ENCODE assay signal across 8 cellular contexts in the genomic region with DNA sequence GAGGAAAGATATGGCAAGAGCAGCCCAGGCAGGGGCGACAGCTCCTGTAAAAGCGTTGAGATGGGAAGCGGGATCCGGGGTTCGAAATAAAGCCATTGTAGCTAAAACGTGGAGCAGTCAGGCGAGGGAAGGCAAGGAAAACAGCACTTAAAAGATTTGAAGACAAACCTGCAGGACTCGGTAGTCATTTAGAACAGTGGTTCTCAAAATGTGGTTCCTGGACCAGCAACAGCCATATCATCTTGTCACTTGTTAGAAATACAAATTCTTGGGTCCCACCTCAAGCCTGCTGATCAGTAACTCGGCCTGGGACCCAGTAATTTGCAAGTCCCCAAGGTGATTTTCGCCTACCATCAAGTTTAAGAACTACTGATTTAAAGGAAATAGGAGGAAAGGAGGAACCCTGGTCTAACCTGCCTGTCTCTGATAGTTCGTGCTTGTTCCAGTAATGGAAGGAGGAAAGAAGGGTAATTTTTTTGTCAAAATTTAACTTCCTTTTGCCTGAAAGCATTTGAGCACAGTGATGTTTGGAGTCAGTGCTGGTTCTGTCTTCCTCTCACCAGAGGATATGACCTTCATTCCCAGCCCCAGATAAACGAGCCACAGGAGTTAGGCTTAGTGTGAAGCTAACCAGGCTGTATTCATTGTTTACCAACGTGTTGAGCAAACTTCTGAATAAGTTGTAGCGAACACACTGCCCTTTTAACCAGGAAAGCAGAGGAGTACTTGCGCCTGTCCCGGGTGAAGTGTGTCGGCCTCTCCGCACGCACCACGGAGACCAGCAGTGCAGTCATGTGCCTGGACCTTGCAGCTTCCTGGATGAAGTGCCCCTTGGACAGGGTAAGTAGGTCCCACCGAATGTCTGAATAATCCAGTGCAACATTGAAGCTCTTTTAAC. TPM values are rescaled to one million over a fixed set of nuclear protein-coding genes. Genes with fewer than 3 reads are reported as not detected.
DNase-seq lines count a peak whose midpoint lies in the region; ATAC-seq, FAIRE-seq and TF ChIP-seq lines count a peak whose summit lies in the region.

No MANE protein-coding gene starts in this region.

- peaks cover 36% of the 10 kb centered on the region for H3K36me3 ChIP-seq in A673 (ENCODE audit: insufficient read depth, low read length, poor library complexity, severe bottlenecking)
- peaks cover 0 to 10% of the 10 kb centered on the region in 2 experiments; a peak in 1 of 4 replicates for H3K36me3 ChIP-seq in GM12878 (ENCODE audit: control insufficient read depth in 2 of 2, insufficient read depth in 2 of 2, low read length in 1 of 2)
- no peaks in the 10 kb centered on the region for H3K36me3 ChIP-seq in liver (ENCODE audit: control insufficient read depth in 4 of 4, insufficient read depth in 3 of 4, low read depth in 1 of 4, low read length in 3 of 4)

- no peak overlapping the region; the same call in 1 of the 2 replicates for H3K27ac Mint-ChIP-seq in HFFc6
- H3K27ac Mint-ChIP-seq in activated naive CD8-positive, alpha-beta T cell treated with anti-CD3 and anti-CD28 coated beads for 36 hours, result no peak overlapping the region

- no peaks in the 10 kb centered on the region for H3K9me3 Mint-ChIP-seq in HFFc6
- H3K9me3 Mint-ChIP-seq in activated naive CD8-positive, alpha-beta T cell treated with anti-CD3 and anti-CD28 coated beads for 36 hours, result no peaks in the 10 kb centered on the region

- TF ChIP-seq POLR2A in GM12878 (IDR thresholded peaks at IDR 0.05; ENCODE audit: low read depth, low read length), result no peak

- TF ChIP-seq CTCF in A673 (conservative IDR thresholded peaks at IDR 0.05; ENCODE audit: low read depth, low read length) (no peak), HFFc6 (IDR thresholded peaks at IDR 0.05) (peak; percentile 39), GM12878 (IDR thresholded peaks at IDR 0.05 in 2 of 3, conservative IDR thresholded peaks at IDR 0.05 in 1 of 3; ENCODE audit: control insufficient read depth in 2 of 3, extremely low read depth in 1 of 3, insufficient read depth in 1 of 3, low read depth in 3 of 3, low read length in 3 of 3) (no peak), liver (IDR thresholded peaks at IDR 0.05; ENCODE audit: low read depth, low read length, missing input control) (no peak)

- FAIRE-seq in GM12878 (lab: Jason Lieb, UNC), result no peak

- H3K27ac ChIP-seq in A673 (ENCODE audit: low read depth, low read length, poor library complexity, severe bottlenecking) (peak overlapping the region; percentile 94), GM12878 (ENCODE audit: control insufficient read depth, insufficient read depth) (peak overlapping the region; percentile 90), liver (ENCODE audit: low read depth in 1 of 2, low read length in 2 of 2) (no peak overlapping the region)

- TF ChIP-seq RAD21 in GM12878 (IDR thresholded peaks at IDR 0.05; ENCODE audit: insufficient read depth, low read depth, low read length) (no peak), liver (IDR thresholded peaks at IDR 0.05) (no peak)

- no peaks in the 10 kb centered on the region for H4K20me1 ChIP-seq in GM12878 (ENCODE audit: control insufficient read depth, insufficient read depth)

- ATAC-seq in GM12878 (no peak), GM18498 (IDR thresholded peaks at IDR 0.05; ENCODE audit: unreplicated experiment) (no peak)

- H3K4me1 ChIP-seq in A673 (ENCODE audit: insufficient read depth, low read length, poor library complexity, severe bottlenecking) (peaks cover 16% of the 10 kb centered on the region), GM12878 (ENCODE audit: control insufficient read depth, insufficient read depth, low read length) (no peaks in the 10 kb centered on the region; the same call in 1 of the 2 replicates), liver (ENCODE audit: control insufficient read depth in 4 of 4, insufficient read depth in 4 of 4, low read length in 3 of 4) (peaks cover 4 to 29% (median 23%) of the 10 kb centered on the region in 4 donors)

- H3K4me3 Mint-ChIP-seq in HFFc6, result no peak overlapping the region
- H3K4me3 Mint-ChIP-seq in activated naive CD8-positive, alpha-beta T cell treated with anti-CD3 and anti-CD28 coated beads for 36 hours, result no peak overlapping the region

- H3K9me3 ChIP-seq in A673 (ENCODE audit: low read depth, low read length, poor library complexity, severe bottlenecking) (no peaks in the 10 kb centered on the region), GM12878 (replicated peaks; ENCODE audit: control insufficient read depth, insufficient read depth, low read length) (no peaks in the 10 kb centered on the region), liver (ENCODE audit: control insufficient read depth in 4 of 4, low read length in 3 of 4) (no peaks in the 10 kb centered on the region)

- peaks cover 25% of the 10 kb centered on the region for H3K4me1 Mint-ChIP-seq in HFFc6 (ENCODE audit: low read depth)
- peaks cover 38% of the 10 kb centered on the region for H3K4me1 Mint-ChIP-seq in activated naive CD8-positive, alpha-beta T cell treated with anti-CD3 and anti-CD28 coated beads for 36 hours

- H3K27me3 Mint-ChIP-seq in HFFc6 (ENCODE audit: insufficient read depth), result no peaks in the 10 kb centered on the region
- H3K27me3 Mint-ChIP-seq in activated naive CD8-positive, alpha-beta T cell treated with anti-CD3 and anti-CD28 coated beads for 36 hours, result no peaks in the 10 kb centered on the region

- H3K9ac ChIP-seq in GM12878 (ENCODE audit: control insufficient read depth, insufficient read depth, low read length) (peak overlapping the region; percentile 80), liver (ENCODE audit: low read depth in 1 of 2, low read length in 2 of 2) (no peak overlapping the region)

- peaks cover 9% of the 10 kb centered on the region; the same call in 1 of the 2 replicates for H3K36me3 Mint-ChIP-seq in HFFc6 (ENCODE audit: low read depth)
- peaks cover 28% of the 10 kb centered on the region for H3K36me3 Mint-ChIP-seq in activated naive CD8-positive, alpha-beta T cell treated with anti-CD3 and anti-CD28 coated beads for 36 hours

- SMC1A ChIA-PET in GM12878 (lab: Charles Lee; ENCODE audit: uncharacterized antibody, unreplicated experiment), result interaction anchor here (0.7 to 4.2 kb wide), 19 partner anchors 9 to 163 kb away, joined by 3 to 49 read pairs (median 4); no protein-coding TSS in a partner anchor

- BruUV-seq in A673 (replicated peaks; lab: Mats Ljungman, UMichigan) (TSS peak; percentile 29), GM12878 (replicated peaks; lab: Mats Ljungman, UMichigan) (no TSS peak)

- H3K4me3 ChIP-seq in A673 (ENCODE audit: low read depth, low read length, poor library complexity, severe bottlenecking) (peak overlapping the region; percentile 84), GM12878 (peak overlapping the region; percentile 74), liver (ENCODE audit: low read depth in 1 of 3, low read length in 3 of 3) (peak overlapping the region; percentile 12 to 88 (median 70))

- intact Hi-C loops in A673 (cut with micrococcal nuclease; ENCODE audit: unreplicated experiment), result no loop called here
- intact Hi-C loops in GM12878 (cut with micrococcal nuclease; ENCODE audit: unreplicated experiment), result no loop called here

- no peak for TF ChIP-seq EP300 in GM12878 (IDR thresholded peaks at IDR 0.05; ENCODE audit: borderline replicate concordance in 1 of 2, control insufficient read depth in 1 of 2, low read depth in 2 of 2, low read length in 2 of 2)

- POLR2A ChIA-PET in A673 (lab: Charles Lee; ENCODE audit: low non-redundant PET), result no interaction called here
- POLR2A ChIA-PET in GM12878 (lab: Charles Lee), result interaction anchor here (0.7 to 2.6 kb wide), 5 partner anchors 99 to 139 kb away, joined by 3 to 7 read pairs (median 4); no protein-coding TSS in a partner anchor

- H2AFZ ChIP-seq in GM12878 (ENCODE audit: control insufficient read depth, low read depth, low read length), result peak overlapping the region; percentile 47

- WGBS in GM12878 (ENCODE audit: insufficient coverage, insufficient replicate concordance, low lambda C conversion rate, missing lambda C conversion rate), result 1% methylated on average over 21 of the region's 21 CpGs
- 13% methylated on average over 21 of the region's 21 CpGs for WGBS in liver

- H3K27me3 ChIP-seq in A673 (replicated peaks; ENCODE audit: insufficient read depth, low read depth, low read length, poor library complexity) (no peaks in the 10 kb centered on the region), GM12878 (replicated peaks in 1 of 2; ENCODE audit: control insufficient read depth in 2 of 2, insufficient read depth in 2 of 2, low read length in 1 of 2) (no peaks in the 10 kb centered on the region), liver (ENCODE audit: control insufficient read depth in 4 of 4, insufficient read depth in 4 of 4, low read length in 3 of 4) (no peaks in the 10 kb centered on the region)

- CTCF ChIA-PET in A673 (lab: Charles Lee), result interaction anchor here (1.0 kb wide), 1 partner anchor 110 kb away, joined by 5 read pairs; no protein-coding TSS in a partner anchor
- CTCF ChIA-PET in GM12878 (lab: Yijun Ruan, JAX), result interaction anchor here (0.9 to 4.9 kb wide), 15 partner anchors 8 to 163 kb away, joined by 3 to 44 read pairs (median 7); no protein-coding TSS in a partner anchor

- in situ Hi-C loops in GM12878 (cut with MboI), result loop anchor here (10.0 kb wide), 1 partner anchor 134 kb away; no protein-coding TSS in a partner anchor

- peaks cover 71% of the 10 kb centered on the region for H3K79me2 ChIP-seq in GM12878 (ENCODE audit: control insufficient read depth, insufficient read depth, low read length)

- peak overlapping the region; percentile 85 for H3K4me2 ChIP-seq in GM12878 (ENCODE audit: control insufficient read depth, insufficient read depth)

- DNase-seq in A673 (ENCODE audit: low spot score) (no peak), HFFc6 (no peak), GM12878 (ENCODE audit: low read depth, low spot score) (no peak), OCI-M1 (lab: John Stamatoyannopoulos, UW) (no peak)
- DNase-seq in activated effector memory CD4-positive, alpha-beta T cell treated with Interleukin-2 at 50 U/mL for 16 hours, result no peak
- DNase-seq in activated naive CD8-positive, alpha-beta T cell treated with anti-CD3 and anti-CD28 coated beads for 36 hours, result no peak

- RAD21 ChIA-PET in GM12878 (lab: Charles Lee; ENCODE audit: unreplicated experiment), result interaction anchor here (0.8 to 2.8 kb wide), 14 partner anchors 14 to 218 kb away, joined by 3 to 18 read pairs (median 4); no protein-coding TSS in a partner anchor

RNA-seq across cellular contexts. Expression of a gene that starts 1.1 kb away (rescaled TPM):
- 86.2 and 95.1 TPM in 2 replicates for total RNA-seq in A673 (2021)
- 10 to 100 TPM; 10.1 to 22.7 (median 14.8) TPM for total RNA-seq in HFFc6 (2021; fragmentation: NEBNext Ultra II Directional; extraction: Animal tissue kit (Norgen Biotek cat#: 25700))
- total RNA-seq in GM12878 (2013; cell fraction: nucleolus; rRNA removed), result 40.6 and 45.1 TPM in 2 replicates
- 46.0 and 46.9 TPM in 2 replicates for total RNA-seq in GM12878 (2014; rRNA removed)
- total RNA-seq in GM12878 (2014; rRNA removed; fragmentation: Illumina TruSeq; extraction: Trizol), result 50.1 and 52.2 TPM in 2 replicates
- total RNA-seq in GM12878 (2021), result 33.8 and 36.3 TPM in 2 replicates
- 24.3 TPM for polyA plus RNA-seq in GM12878 (2011; ENCODE audit: low read depth)
- 40.2 and 49.1 TPM in 2 replicates for polyA plus RNA-seq in GM12878 (2011; rRNA removed)
- polyA plus RNA-seq in GM12878 (2011; cell fraction: cytosol; rRNA removed), result 26.1 and 30.8 TPM in 2 replicates
- polyA plus RNA-seq in GM12878 (2011; cell fraction: nucleus; rRNA removed), result 15.2 and 20.3 TPM in 2 replicates
- 36.3 and 41.1 TPM in 2 replicates for polyA plus RNA-seq in GM12878 (2012)
- polyA plus RNA-seq in GM12878 (2014; fragmentation: Illumina TruSeq; extraction: Trizol), result 54.9 and 64.8 TPM in 2 replicates
- polyA plus RNA-seq in GM12878 (2014; fragmentation: Nextera tagmentation; extraction: Ambion mirVana), result 10 to 100 TPM; 25.7 to 37.8 TPM
- polyA plus RNA-seq in GM12878 (2014; rRNA removed), result 64.0 and 68.6 TPM in 2 replicates
- polyA plus RNA-seq in GM12878 (2016; fragmentation: Nextera tagmentation; extraction: Ambion mirVana), result 10 to 100 TPM; 84.7 to 88.5 TPM
- polyA minus RNA-seq in GM12878 (2011; rRNA and poly(A)+ RNA removed), result 8.1 and 10.8 TPM in 2 replicates
- 6.9 and 8.8 TPM in 2 replicates for polyA minus RNA-seq in GM12878 (2011; cell fraction: cytosol; rRNA and poly(A)+ RNA removed)
- 8.9 and 16.6 TPM in 2 replicates for polyA minus RNA-seq in GM12878 (2011; cell fraction: nucleus; rRNA and poly(A)+ RNA removed)
- 10 to 100 TPM in 1 of 2 donors, under 1 TPM in 1; 0.67 to 16.8 TPM for total RNA-seq in liver
- polyA plus RNA-seq in liver, result 1 to 10 TPM in 1 of 2 donors, under 1 TPM in 1; 0.56 to 1.3 TPM
- total RNA-seq in activated naive CD8-positive, alpha-beta T cell treated with anti-CD3 and anti-CD28 coated beads for 36 hours, result 10 to 100 TPM; 60.7 to 62.2 TPM

RNA-seq across cellular contexts. Expression of a gene that starts 1.6 kb away (rescaled TPM):
- total RNA-seq in A673 (2021), result 94.6 and 99.0 TPM in 2 replicates
- total RNA-seq in HFFc6 (2021; fragmentation: NEBNext Ultra II Directional; extraction: Animal tissue kit (Norgen Biotek cat#: 25700)), result 100 to 1,000 TPM in 3 of 6 experiments, 10 to 100 TPM in 3; 86.6 to 113 (median 100) TPM
- total RNA-seq in GM12878 (2013; cell fraction: nucleolus; rRNA removed), result 108 and 118 TPM in 2 replicates
- total RNA-seq in GM12878 (2014; rRNA removed), result 44.2 and 50.7 TPM in 2 replicates
- total RNA-seq in GM12878 (2014; rRNA removed; fragmentation: Illumina TruSeq; extraction: Trizol), result 57.5 and 58.1 TPM in 2 replicates
- total RNA-seq in GM12878 (2021), result 74.2 and 82.0 TPM in 2 replicates
- 23.7 TPM for polyA plus RNA-seq in GM12878 (2011; ENCODE audit: low read depth)
- 28.5 and 53.3 TPM in 2 replicates for polyA plus RNA-seq in GM12878 (2011; rRNA removed)
- polyA plus RNA-seq in GM12878 (2011; cell fraction: cytosol; rRNA removed), result 10.3 and 11.5 TPM in 2 replicates
- polyA plus RNA-seq in GM12878 (2011; cell fraction: nucleus; rRNA removed), result 16.0 and 26.5 TPM in 2 replicates
- polyA plus RNA-seq in GM12878 (2012), result 52.7 and 61.9 TPM in 2 replicates
- polyA plus RNA-seq in GM12878 (2014; fragmentation: Illumina TruSeq; extraction: Trizol), result 50.6 and 60.8 TPM in 2 replicates
- 10 to 100 TPM; 63.8 to 73.0 TPM for polyA plus RNA-seq in GM12878 (2014; fragmentation: Nextera tagmentation; extraction: Ambion mirVana)
- 32.3 and 37.0 TPM in 2 replicates for polyA plus RNA-seq in GM12878 (2014; rRNA removed)
- polyA plus RNA-seq in GM12878 (2016; fragmentation: Nextera tagmentation; extraction: Ambion mirVana), result 100 to 1,000 TPM; 111 to 125 TPM
- polyA minus RNA-seq in GM12878 (2011; rRNA and poly(A)+ RNA removed), result 33.9 and 43.2 TPM in 2 replicates
- polyA minus RNA-seq in GM12878 (2011; cell fraction: cytosol; rRNA and poly(A)+ RNA removed), result 22.6 and 42.1 TPM in 2 replicates
- polyA minus RNA-seq in GM12878 (2011; cell fraction: nucleus; rRNA and poly(A)+ RNA removed), result 42.9 and 59.4 TPM in 2 replicates
- 10 to 100 TPM; 30.3 to 52.7 TPM for total RNA-seq in liver
- 10 to 100 TPM; 10.5 to 16.9 TPM for polyA plus RNA-seq in liver
- total RNA-seq in activated naive CD8-positive, alpha-beta T cell treated with anti-CD3 and anti-CD28 coated beads for 36 hours, result 100 to 1,000 TPM; 103 to 106 TPM

RNA-seq across cellular contexts. Expression of a gene that starts 57.6 kb away (rescaled TPM):
- total RNA-seq in A673 (2021) (0.77 and 1.0 TPM in 2 replicates), GM12878 (2014; rRNA removed) (0.27 and 0.28 TPM in 2 replicates), GM12878 (2014; rRNA removed; fragmentation: Illumina TruSeq; extraction: Trizol) (0.14 and 0.27 TPM in 2 replicates), GM12878 (2021) (0.37 and 0.46 TPM in 2 replicates), liver (1 to 10 TPM in 1 of 2 donors, under 1 TPM in 1; 0.33 to 1.1 TPM)
- under 1 TPM in 5 of 6 experiments, not detected in 1; 0.02 to 0.35 (median 0.19) TPM for total RNA-seq in HFFc6 (2021; fragmentation: NEBNext Ultra II Directional; extraction: Animal tissue kit (Norgen Biotek cat#: 25700))
- total RNA-seq in GM12878 (2013; cell fraction: nucleolus; rRNA removed), result 1.7 and 1.9 TPM in 2 replicates
- polyA plus RNA-seq in GM12878 (2011; ENCODE audit: low read depth), result 0.12 TPM
- polyA plus RNA-seq in GM12878 (2011; rRNA removed) (0.15 and 0.20 TPM in 2 replicates), GM12878 (2014; fragmentation: Illumina TruSeq; extraction: Trizol) (0.12 and 0.14 TPM in 2 replicates), GM12878 (2014; fragmentation: Nextera tagmentation; extraction: Ambion mirVana) (under 1 TPM; 0.02 to 0.05 TPM), GM12878 (2014; rRNA removed) (0.17 and 0.37 TPM in 2 replicates), GM12878 (2016; fragmentation: Nextera tagmentation; extraction: Ambion mirVana) (under 1 TPM; 0.18 to 0.21 TPM), liver (under 1 TPM; 0.01 to 0.13 TPM)
- polyA plus RNA-seq in GM12878 (2011; cell fraction: cytosol; rRNA removed), result 0.17 and 0.18 TPM in 2 replicates
- polyA plus RNA-seq in GM12878 (2011; cell fraction: nucleus; rRNA removed), result 0.15 and 0.20 TPM in 2 replicates
- polyA plus RNA-seq in GM12878 (2012), result 0.32 and 0.45 TPM in 2 replicates
- 0.62 and 0.66 TPM in 2 replicates for polyA minus RNA-seq in GM12878 (2011; rRNA and poly(A)+ RNA removed)
- polyA minus RNA-seq in GM12878 (2011; cell fraction: cytosol; rRNA and poly(A)+ RNA removed), result 0.40 TPM in 1 of 2 replicates, not detected in the other
- polyA minus RNA-seq in GM12878 (2011; cell fraction: nucleus; rRNA and poly(A)+ RNA removed), result 1.1 TPM in 2 replicates
- under 1 TPM; 0.33 to 0.54 TPM for total RNA-seq in activated naive CD8-positive, alpha-beta T cell treated with anti-CD3 and anti-CD28 coated beads for 36 hours

Comparison
In these comparisons a context has a peak if more than half of its experiments do, and no peak if none do; other contexts are left out.
1. H3K27ac ChIP-seq: peak in A673 (single experiment) and GM12878 (single experiment); none in liver (0 of 2).
2. Peak in every context shown above with its lines, with median percentiles within 50 percentile points of each other: H3K4me3 ChIP-seq.